Comparison of ENCODE assay signal across 24 cellular contexts in genomic region chr20:38999965-39000910, GRCh38. TPM values are rescaled to one million over a fixed set of nuclear protein-coding genes. Genes with fewer than 3 reads are reported as not detected.
DNase-seq lines count a peak whose midpoint lies in the region; ATAC-seq, FAIRE-seq and TF ChIP-seq lines count a peak whose summit lies in the region.
"Had no signal": no experiment of that assay in that cellular context is flagged by ENCODE, and none has a peak within 500 bp of the region (broad histone marks: within the 10 kb centered on the region; RNA-seq: fewer than 3 reads in every experiment).

No MANE protein-coding gene starts in this region.

- WGBS in HepG2 (ENCODE audit: low lambda C conversion rate): 32% methylated on average over 6 of the region's 6 CpGs
- 93% methylated on average over 5 of the region's 6 CpGs for WGBS in right lobe of liver (ENCODE audit: insufficient coverage, low coverage, low lambda C conversion rate, missing lambda C conversion rate)

- no peaks in the 10 kb centered on the region for H4K20me1 ChIP-seq in HepG2 (ENCODE audit: insufficient read depth, low read length)

- no peaks in the 10 kb centered on the region for H3K79me2 ChIP-seq in HepG2 (ENCODE audit: insufficient read depth, low read length)

- TF ChIP-seq EP300 in HepG2 (IDR thresholded peaks at IDR 0.05; ENCODE audit: low read depth in 2 of 2, low read length in 2 of 2): peak in 1 of 2 experiments; percentile 77; a peak in 2 of 4 replicates
- TF ChIP-seq EP300 in HepG2 (CRISPR knock-in tag; IDR thresholded peaks at IDR 0.05; ENCODE audit: borderline replicate concordance): peak; percentile 70; the same call in 1 of the 2 replicates

- peaks cover 50% of the 10 kb centered on the region for H3K4me1 ChIP-seq in HepG2 (ENCODE audit: insufficient read depth, low read length)
- peaks cover 0 to 3% (median 0%) of the 10 kb centered on the region in 4 donors for H3K4me1 ChIP-seq in right lobe of liver
- H3K4me1 ChIP-seq: A549, BE2C had no signal

- no TSS peak for BruUV-seq in HepG2 (replicated peaks; lab: Mats Ljungman, UMichigan)

- in situ Hi-C loops in HepG2 (cut with HindIII; ENCODE audit: extremely low pct_ligation_motif_present, low pct_unique_long_range_greater_than_20kb): no loop called here

- H3K27ac Mint-ChIP-seq in activated T-helper 17 cell treated with anti-CD3 and anti-CD28 coated beads, Interleukin-2, amount 50 U/mL, for 72 hours: peak overlapping the region; percentile 18
- H3K27ac Mint-ChIP-seq in stimulated activated effector memory CD8-positive, alpha-beta T cell treated with anti-CD3 and anti-CD28 coated beads, Interleukin-12 subunit alpha, Interleukin-12 subunit beta, amount 100 ng/mL, for 72 hours: no peak overlapping the region

- no peaks in the 10 kb centered on the region for H3K9me3 ChIP-seq in HepG2 (ENCODE audit: low read length)
- no peaks in the 10 kb centered on the region for H3K9me3 ChIP-seq in right lobe of liver
- H3K9me3 ChIP-seq: A549; BE2C; BLaER1 treated with 17β-estradiol and CSF1 and Interleukin-3, amounts not matched to agents 10 nM and 100 nM had no signal

- peak overlapping the region; percentile 70 for H3K27ac ChIP-seq in HepG2 (ENCODE audit: extremely low read length, insufficient read depth, low read length)
- no peak overlapping the region for H3K27ac ChIP-seq in right lobe of liver
- H3K27ac ChIP-seq: A549; BLaER1 treated with 17β-estradiol and CSF1 and Interleukin-3, amounts not matched to agents 10 nM and 100 nM; GM23248 had no signal

- H3K4me3 Mint-ChIP-seq in activated T-helper 17 cell treated with anti-CD3 and anti-CD28 coated beads, Interleukin-2, amount 50 U/mL, for 72 hours: no peak overlapping the region
- H3K4me3 Mint-ChIP-seq in stimulated activated effector memory CD8-positive, alpha-beta T cell treated with anti-CD3 and anti-CD28 coated beads, Interleukin-12 subunit alpha, Interleukin-12 subunit beta, amount 100 ng/mL, for 72 hours: peak overlapping the region; percentile 59
- H3K4me3 Mint-ChIP-seq: CD4-positive, alpha-beta memory T cell had no signal

- POLR2A ChIA-PET in HepG2 (lab: Yijun Ruan, JAX): interaction anchor here (1.6 kb wide), 1 partner anchor 38 kb away, joined by 7 read pairs; the partner anchor contains the start of gene DHX35

- peaks cover 24 to 73% of the 10 kb centered on the region in 2 experiments for H3K36me3 ChIP-seq in HepG2 (replicated peaks in 1 of 2; ENCODE audit: control insufficient read depth in 1 of 2, insufficient read depth in 2 of 2, low read length in 2 of 2)
- H3K36me3 ChIP-seq in right lobe of liver: peaks cover 0 to 30% (median 6%) of the 10 kb centered on the region in 4 donors

- H3K27me3 Mint-ChIP-seq in activated T-helper 17 cell treated with anti-CD3 and anti-CD28 coated beads, Interleukin-2, amount 50 U/mL, for 72 hours: no peaks in the 10 kb centered on the region
- H3K27me3 Mint-ChIP-seq: CD4-positive, alpha-beta memory T cell had no signal

- peak overlapping the region; percentile 26 for H3K9ac ChIP-seq in HepG2 (ENCODE audit: insufficient read depth, low read depth, low read length)
- H3K9ac ChIP-seq: BLaER1 treated with 17β-estradiol and CSF1 and Interleukin-3, amounts not matched to agents 10 nM and 100 nM; GM23248 had no signal

- no peak overlapping the region for H3K4me3 ChIP-seq in HepG2 (replicated peaks in 1 of 3; ENCODE audit: insufficient read depth in 1 of 3, low read depth in 2 of 3, low read length in 3 of 3)
- no peak overlapping the region for H3K4me3 ChIP-seq in right lobe of liver
- H3K4me3 ChIP-seq in LNCaP clone FGC (ENCODE audit: low read depth, low read length): peak overlapping the region; percentile 12; the same call in 1 of the 2 replicates
- H3K4me3 ChIP-seq: A549; BLaER1 treated with 17β-estradiol and CSF1 and Interleukin-3, amounts not matched to agents 10 nM and 100 nM; GM23248 had no signal

- TF ChIP-seq CTCF in HepG2 (CRISPR knock-in tag; IDR thresholded peaks at IDR 0.05) (no peak), right lobe of liver (IDR thresholded peaks at IDR 0.05) (no peak), LNCaP clone FGC (IDR thresholded peaks at IDR 0.05; ENCODE audit: control insufficient read depth, extremely low read depth, insufficient read depth) (no peak), GM20000 (IDR thresholded peaks at IDR 0.05; ENCODE audit: extremely low read depth, missing control alignments) (no peak)

- CTCF ChIA-PET in HepG2 (lab: Yijun Ruan, JAX; ENCODE audit: low intra/inter-chr PET ratio, low total read pairs): no interaction called here

- FAIRE-seq in HepG2 (lab: Jason Lieb, UNC): no peak
- FAIRE-seq: A549, GM12891, GM18507, H1 had no signal

- H3K27me3 ChIP-seq in HepG2 (ENCODE audit: control insufficient read depth in 1 of 2, insufficient read depth in 2 of 2, low read length in 2 of 2): no peaks in the 10 kb centered on the region
- H3K27me3 ChIP-seq in right lobe of liver: no peaks in the 10 kb centered on the region
- H3K27me3 ChIP-seq: BE2C; BLaER1 treated with 17β-estradiol and CSF1 and Interleukin-3, amounts not matched to agents 10 nM and 100 nM had no signal

- TF ChIP-seq RAD21 in HepG2 (CRISPR knock-in tag; IDR thresholded peaks at IDR 0.05): no peak

- peak overlapping the region; percentile 55 for H3K4me2 ChIP-seq in HepG2 (ENCODE audit: low read depth, low read length)
- H3K4me2 ChIP-seq: A549; BLaER1 treated with 17β-estradiol and CSF1 and Interleukin-3, amounts not matched to agents 10 nM and 100 nM had no signal

- intact Hi-C loops in HepG2 (cut with micrococcal nuclease; ENCODE audit: unreplicated experiment) (loop anchor here (2.0 kb wide), 1 partner anchor 17 kb away; no protein-coding TSS in a partner anchor), right lobe of liver (cut with DNase I) (no loop called here)

- H3K9me3 Mint-ChIP-seq in activated T-helper 17 cell treated with anti-CD3 and anti-CD28 coated beads, Interleukin-2, amount 50 U/mL, for 72 hours: no peaks in the 10 kb centered on the region
- H3K9me3 Mint-ChIP-seq in stimulated activated effector memory CD8-positive, alpha-beta T cell treated with anti-CD3 and anti-CD28 coated beads, Interleukin-12 subunit alpha, Interleukin-12 subunit beta, amount 100 ng/mL, for 72 hours: no peaks in the 10 kb centered on the region
- H3K9me3 Mint-ChIP-seq: CD4-positive, alpha-beta memory T cell had no signal

- ATAC-seq in HepG2 (peak; percentile 69), right lobe of liver (no peak), HG03196 (IDR thresholded peaks at IDR 0.05; ENCODE audit: unreplicated experiment) (no peak)
- no peak for ATAC-seq in activated T-helper 17 cell treated with anti-CD3 and anti-CD28 coated beads, Interleukin-2, amount 50 U/mL, for 72 hours (replicated peaks)
- no peak for ATAC-seq in stimulated activated effector memory CD8-positive, alpha-beta T cell treated with anti-CD3 and anti-CD28 coated beads, Interleukin-12 subunit alpha, Interleukin-12 subunit beta, amount 100 ng/mL, for 72 hours
- ATAC-seq: A549 had no signal

- H3K4me1 Mint-ChIP-seq in activated T-helper 17 cell treated with anti-CD3 and anti-CD28 coated beads, Interleukin-2, amount 50 U/mL, for 72 hours: peaks cover 27% of the 10 kb centered on the region
- peaks cover 39% of the 10 kb centered on the region for H3K4me1 Mint-ChIP-seq in stimulated activated effector memory CD8-positive, alpha-beta T cell treated with anti-CD3 and anti-CD28 coated beads, Interleukin-12 subunit alpha, Interleukin-12 subunit beta, amount 100 ng/mL, for 72 hours

- no peak for TF ChIP-seq POLR2A in HepG2 (IDR thresholded peaks at IDR 0.05; ENCODE audit: insufficient read depth in 1 of 2, low read depth in 2 of 2, low read length in 2 of 2)
- no peak for TF ChIP-seq POLR2A in right lobe of liver (IDR thresholded peaks at IDR 0.05)

- peaks cover 84% of the 10 kb centered on the region for H3K36me3 Mint-ChIP-seq in activated T-helper 17 cell treated with anti-CD3 and anti-CD28 coated beads, Interleukin-2, amount 50 U/mL, for 72 hours (ENCODE audit: low read depth)
- peaks cover 87% of the 10 kb centered on the region for H3K36me3 Mint-ChIP-seq in stimulated activated effector memory CD8-positive, alpha-beta T cell treated with anti-CD3 and anti-CD28 coated beads, Interleukin-12 subunit alpha, Interleukin-12 subunit beta, amount 100 ng/mL, for 72 hours

- H2AFZ ChIP-seq in HepG2 (ENCODE audit: low read length): no peak overlapping the region
- H2AFZ ChIP-seq: GM23248 had no signal

- peak; percentile 82 for DNase-seq in HepG2 (ENCODE audit: low spot score)
- no peak for DNase-seq in right lobe of liver
- DNase-seq in LNCaP clone FGC (ENCODE audit: low read depth): peak; percentile 76
- DNase-seq in stimulated activated effector memory CD8-positive, alpha-beta T cell treated with anti-CD3 and anti-CD28 coated beads, Interleukin-12 subunit alpha, Interleukin-12 subunit beta, amount 100 ng/mL, for 72 hours (ENCODE audit: low spot score in 2 of 2): no peak
- no peak for DNase-seq in GM20000 (ENCODE audit: low spot score)
- DNase-seq: 8988T; ACHN; AML-193; BE2C; Calu3; CD4-positive, alpha-beta memory T cell; COR-L47; DMS53; GF-D8; GM23248; H7; HCEC 1CT had no signal

RNA-seq across cellular contexts. Expression of gene DHX35, which starts 38.1 kb away (rescaled TPM):
- 28.7 and 30.4 TPM in 2 replicates for total RNA-seq in HepG2 (2016; rRNA removed; fragmentation: Illumina TruSeq; extraction: Trizol)
- 5.2 and 6.7 TPM in 2 replicates for total RNA-seq in HepG2 (2016; cell fraction: cytosol; rRNA removed; fragmentation: Illumina TruSeq; extraction: Trizol; ENCODE audit: low read depth)
- 29.9 and 33.4 TPM in 2 replicates for total RNA-seq in HepG2 (2016; cell fraction: insoluble cytoplasmic fraction; rRNA removed; fragmentation: Illumina TruSeq; extraction: Trizol)
- 8.6 and 10.5 TPM in 2 replicates for total RNA-seq in HepG2 (2016; cell fraction: membrane; rRNA removed; fragmentation: Illumina TruSeq; extraction: Trizol)
- 35.4 and 36.9 TPM in 2 replicates for total RNA-seq in HepG2 (2016; cell fraction: nucleus; rRNA removed; fragmentation: Illumina TruSeq; extraction: Trizol)
- 25.8 and 26.2 TPM in 2 replicates for polyA plus RNA-seq in HepG2 (2011; rRNA removed)
- polyA plus RNA-seq in HepG2 (2011; cell fraction: cytosol; rRNA removed): 18.8 and 19.6 TPM in 2 replicates
- polyA plus RNA-seq in HepG2 (2011; cell fraction: nucleus; rRNA removed): 58.1 and 67.7 TPM in 2 replicates
- 11.8 and 14.5 TPM in 2 replicates for polyA plus RNA-seq in HepG2 (2012)
- polyA plus RNA-seq in HepG2 (2016; cell fraction: cytosol; fragmentation: Illumina TruSeq; extraction: Trizol; ENCODE audit: low read depth): 1.6 and 1.8 TPM in 2 replicates
- polyA plus RNA-seq in HepG2 (2016; cell fraction: insoluble cytoplasmic fraction; fragmentation: Illumina TruSeq; extraction: Trizol; ENCODE audit: low read depth): 24.2 and 25.5 TPM in 2 replicates
- polyA plus RNA-seq in HepG2 (2016; cell fraction: membrane; fragmentation: Illumina TruSeq; extraction: Trizol; ENCODE audit: low read depth): 4.9 TPM in 2 replicates
- 45.4 and 47.2 TPM in 2 replicates for polyA plus RNA-seq in HepG2 (2016; cell fraction: nucleus; fragmentation: Illumina TruSeq; extraction: Trizol; ENCODE audit: insufficient read depth, low read depth)
- 25.6 and 28.7 TPM in 2 replicates for polyA minus RNA-seq in HepG2 (2011; rRNA and poly(A)+ RNA removed; ENCODE audit: low replicate concordance)
- 10.4 and 11.8 TPM in 2 replicates for polyA minus RNA-seq in HepG2 (2011; cell fraction: cytosol; rRNA and poly(A)+ RNA removed)
- polyA minus RNA-seq in HepG2 (2011; cell fraction: nucleus; rRNA and poly(A)+ RNA removed): 46.6 and 48.2 TPM in 2 replicates
- 1 to 10 TPM; 3.2 to 7.5 (median 4.8) TPM for total RNA-seq in right lobe of liver
- 10 to 100 TPM in 1 of 2 donors, 1 to 10 TPM in 1; 6.0 to 13.4 TPM for total RNA-seq in activated T-helper 17 cell treated with anti-CD3 and anti-CD28 coated beads, Interleukin-2, amount 50 U/mL, for 72 hours

Comparison
In these comparisons a context has a peak if more than half of its experiments do, and no peak if none do; other contexts are left out.
1. DNase-seq: peak in HepG2 (single experiment) and LNCaP clone FGC (single experiment); none in right lobe of liver (0 of 3), stimulated activated effector memory CD8-positive, alpha-beta T cell treated with anti-CD3 and anti-CD28 coated beads, Interleukin-12 subunit alpha, Interleukin-12 subunit beta, amount 100 ng/mL, for 72 hours (0 of 2) and GM20000 (single experiment).